1 cellular context compared by ENCODE assay signal in genomic region chr21:45984584-45985095, GRCh38.
A peak's percentile ranks its signal among the peaks of the same experiment; 100 is the strongest.
TF ChIP-seq lines count a peak whose summit lies in the region.

No MANE protein-coding gene starts in this region.

TF ChIP-seq in K562, 482 proteins besides CTCF, POLR2A, EP300 and RAD21:
- peak; percentile 15 for TF ChIP-seq ARHGAP35 (IDR thresholded peaks at IDR 0.05; ENCODE audit: partially characterized antibody)
- no peak for TF ChIP-seq ZNF717 (CRISPR knock-in tag; IDR thresholded peaks at IDR 0.05)
- peak; percentile 34 for TF ChIP-seq CHD4 (IDR thresholded peaks at IDR 0.05; ENCODE audit: insufficient read depth, insufficient replicate concordance, low read depth, low read length, poor library complexity, severe bottlenecking)
- peak; percentile 70 for TF ChIP-seq BCOR (IDR thresholded peaks at IDR 0.05)
- 0 out of 2 replicates have a peak, but pooled peaks have one; percentile 34 for TF ChIP-seq THRB (CRISPR knock-in tag; conservative IDR thresholded peaks at IDR 0.05)
- 0 out of 2 replicates have a peak, but pooled peaks have one; percentile 17 for TF ChIP-seq HDGF (IDR thresholded peaks at IDR 0.05)
- peak in 1 of 2 experiments; percentile 65; a peak in 1 of 4 replicates for TF ChIP-seq BCLAF1 (IDR thresholded peaks at IDR 0.05; ENCODE audit: borderline replicate concordance in 1 of 2, control insufficient read depth in 1 of 2, low read depth in 2 of 2, low read length in 1 of 2)
- TF ChIP-seq ZNF639 (CRISPR knock-in tag; conservative IDR thresholded peaks at IDR 0.05 in 1 of 2, IDR thresholded peaks at IDR 0.05 in 1 of 2): no peak
- no peak for TF ChIP-seq RBM17 (IDR thresholded peaks at IDR 0.05; ENCODE audit: borderline replicate concordance, low read depth, low read length)
- TF ChIP-seq RFX1 (IDR thresholded peaks at IDR 0.05): no peak
- no peak for TF ChIP-seq DIDO1 (tag; IDR thresholded peaks at IDR 0.05; ENCODE audit: low read depth)
- no peak for TF ChIP-seq CSDE1 (IDR thresholded peaks at IDR 0.05)
- TF ChIP-seq ZNF644 (tag; IDR thresholded peaks at IDR 0.05; ENCODE audit: low read depth): no peak
- TF ChIP-seq STAT5A (IDR thresholded peaks at IDR 0.05; ENCODE audit: borderline replicate concordance, low read length): no peak
- 0 out of 2 replicates have a peak, but pooled peaks have one; percentile 84 for TF ChIP-seq TSC22D4 (tag; IDR thresholded peaks at IDR 0.05)
- TF ChIP-seq TRIM24 (IDR thresholded peaks at IDR 0.05): no peak
- no peak for TF ChIP-seq CCNT2 (IDR thresholded peaks at IDR 0.05; ENCODE audit: borderline replicate concordance, extremely low read depth, insufficient read length, low read depth, low read length)
- TF ChIP-seq IRF9 (tag; IDR thresholded peaks at IDR 0.05): 0 out of 2 replicates have a peak, but pooled peaks have one; percentile 5
- no peak for TF ChIP-seq ATF3 (IDR thresholded peaks at IDR 0.05)
- TF ChIP-seq ATF3 (CRISPR knock-in tag; conservative IDR thresholded peaks at IDR 0.05): no peak
- peak; percentile 45 for TF ChIP-seq NCOA4 (IDR thresholded peaks at IDR 0.05; ENCODE audit: partially characterized antibody)
- no peak for TF ChIP-seq TCF7 (IDR thresholded peaks at IDR 0.05; ENCODE audit: borderline replicate concordance)
- TF ChIP-seq NCOA1 (IDR thresholded peaks at IDR 0.05; ENCODE audit: low read depth): no peak
- peak; percentile 49 for TF ChIP-seq PHF20 (IDR thresholded peaks at IDR 0.05; ENCODE audit: partially characterized antibody)
- no peak for TF ChIP-seq TCF7L2 (IDR thresholded peaks at IDR 0.05; ENCODE audit: low read depth, low read length)
- peak; percentile 37; the same call in 1 of the 2 replicates for TF ChIP-seq NKRF (IDR thresholded peaks at IDR 0.05; ENCODE audit: borderline replicate concordance)
- TF ChIP-seq MLLT1 (IDR thresholded peaks at IDR 0.05): 0 out of 4 replicates have a peak, but pooled peaks have one; percentile 9 to 26
- no peak for TF ChIP-seq TFAP4 (CRISPR knock-in tag; IDR thresholded peaks at IDR 0.05; ENCODE audit: borderline replicate concordance)
- no peak for TF ChIP-seq NFYB (IDR thresholded peaks at IDR 0.05; ENCODE audit: extremely low read depth, insufficient read length)
- peak; percentile 54; the same call in 1 of the 2 replicates for TF ChIP-seq CC2D1A (IDR thresholded peaks at IDR 0.05)
- no peak for TF ChIP-seq MCM3 (IDR thresholded peaks at IDR 0.05)
- TF ChIP-seq WHSC1 (IDR thresholded peaks at IDR 0.05; ENCODE audit: low read length): no peak
- no peak for TF ChIP-seq HDAC8 (tag; IDR thresholded peaks at IDR 0.05)
- no peak for TF ChIP-seq HMG20B (CRISPR knock-in tag; IDR thresholded peaks at IDR 0.05)
